Comparison of ENCODE assay signal across 27 cellular contexts in the genomic region with DNA sequence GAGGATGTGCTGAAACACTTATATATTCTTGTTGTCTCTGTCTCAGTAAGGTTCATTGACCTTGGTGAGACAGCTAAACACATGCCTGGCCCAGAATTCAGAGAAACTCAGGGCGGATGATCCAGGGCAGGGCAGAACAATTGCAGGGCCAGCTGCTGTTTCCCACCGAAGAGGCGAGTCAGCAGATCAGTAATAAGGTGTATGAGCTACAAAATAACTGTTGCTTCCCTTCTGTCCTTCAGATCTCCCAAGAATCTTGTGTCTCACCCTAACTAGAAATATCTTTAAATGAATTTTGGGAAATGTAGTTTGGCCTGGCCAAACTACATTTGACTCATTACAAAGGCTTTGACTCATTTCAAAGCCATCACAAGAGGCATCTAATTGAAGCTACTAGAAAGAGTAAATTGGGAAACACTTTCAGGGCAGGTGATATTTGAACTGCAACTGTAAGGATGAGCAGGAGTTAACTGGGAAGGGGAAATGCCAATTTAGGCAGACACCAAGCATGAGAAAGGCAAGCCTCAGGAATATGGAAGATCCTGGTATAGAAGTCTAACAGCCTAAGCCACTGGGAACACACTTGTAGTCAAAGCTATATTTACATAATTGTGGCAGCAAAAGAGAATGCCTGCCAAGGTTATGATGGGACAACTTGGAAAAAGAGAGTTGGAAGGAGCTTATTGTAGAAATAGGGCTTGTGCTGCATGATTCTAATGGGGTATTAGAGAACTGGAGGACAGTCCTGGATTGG.
"Had no signal": no experiment of that assay in that cellular context is flagged by ENCODE, and none has a peak within 500 bp of the region (broad histone marks: within the 10 kb centered on the region; RNA-seq: fewer than 3 reads in every experiment).

No MANE protein-coding gene starts in this region.

- H3K4me3 ChIP-seq: gastrocnemius medialis had no signal

- H3K27ac ChIP-seq: brain microvascular endothelial cell, epithelial cell of prostate, foreskin keratinocyte, gastrocnemius medialis, WERI-Rb-1 had no signal

- H3K9me3 ChIP-seq: gastrocnemius medialis had no signal

- DNase-seq: activated B cell treated with CpG ODN at 0.5 μM for 24 hours; activated CD4-positive, alpha-beta T cell treated with anti-CD3 and anti-CD28 coated beads for 48 hours; activated CD4-positive, alpha-beta T cell treated with anti-CD3 and anti-CD28 coated beads, Interleukin-2, amount 50 U/mL, for 1 hour; activated CD4-positive, alpha-beta T cell treated with anti-CD3 and anti-CD28 coated beads, Interleukin-2, amount 50 U/mL, for 48 hours; activated CD8-positive, alpha-beta memory T cell treated with anti-CD3 and anti-CD28 coated beads for 24 hours; activated CD8-positive, alpha-beta T cell treated with anti-CD3 and anti-CD28 coated beads for 36 hours; activated effector memory CD4-positive, alpha-beta T cell treated with Interleukin-2 at 50 U/mL for 16 hours; activated gamma-delta T cell treated with Interleukin-2 at 50 U/mL for 16 hours; activated naive CD4-positive, alpha-beta T cell treated with anti-CD3 and anti-CD28 coated beads, Interleukin-2, amount 50 U/mL, for 16 hours; activated naive CD4-positive, alpha-beta T cell treated with Interleukin-2 at 50 U/mL for 16 hours; activated T-cell treated with anti-CD3 and anti-CD28 coated beads, Interleukin-2, amount 50 U/mL, for 4 hours; amniotic stem cell; anterior cingulate cortex; brain microvascular endothelial cell; cortex of kidney; dermis blood vessel endothelial cell; effector CD4-positive, alpha-beta T cell; effector memory CD8-positive, alpha-beta T cell; foreskin keratinocyte; gastrocnemius medialis; T-helper 1 cell; T-helper 17 cell; T1000; WERI-Rb-1 had no signal

- H3K36me3 ChIP-seq: brain microvascular endothelial cell, gastrocnemius medialis, WERI-Rb-1 had no signal

- H3K27me3 ChIP-seq: brain microvascular endothelial cell, foreskin keratinocyte had no signal

- H3K4me1 ChIP-seq: foreskin keratinocyte, gastrocnemius medialis had no signal

- ATAC-seq: activated CD4-positive, CD25-positive, alpha-beta regulatory T cell treated with anti-CD3 and anti-CD28 coated beads, Interleukin-2, amount 50 U/mL, for 24 hours; activated CD8-positive, alpha-beta T cell treated with anti-CD3 and anti-CD28 coated beads for 36 hours; activated T-cell treated with anti-CD3 and anti-CD28 coated beads, Interleukin-2, amount 50 U/mL, for 4 hours; activated T-helper 17 cell treated with anti-CD3 and anti-CD28 coated beads, Interleukin-2, amount 50 U/mL, for 72 hours; effector memory CD8-positive, alpha-beta T cell; foreskin keratinocyte; gastrocnemius medialis; T-helper 17 cell had no signal
